In the genomic region with DNA sequence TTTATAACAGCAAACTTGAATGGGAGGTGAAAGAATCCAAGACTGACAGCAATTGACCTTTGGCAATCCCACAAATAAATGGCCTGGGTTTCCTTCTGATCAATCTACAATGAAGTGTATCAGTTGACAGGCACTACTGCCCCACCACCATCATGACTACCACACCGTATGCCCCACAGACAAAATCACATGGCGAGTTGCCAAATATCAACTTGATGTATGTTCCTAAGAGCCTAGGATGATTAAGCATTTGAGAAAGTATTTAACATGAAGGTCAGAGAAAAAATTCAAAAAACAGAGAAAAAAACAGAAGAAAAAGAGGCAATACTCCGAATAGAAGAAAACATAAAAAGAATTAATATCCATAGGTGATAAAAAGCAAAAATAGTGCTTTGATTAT, we compare ENCODE assay signal across 24 cellular contexts.
"Had no signal": no experiment of that assay in that cellular context is flagged by ENCODE, and none has a peak within 500 bp of the region (broad histone marks: within the 10 kb centered on the region; RNA-seq: fewer than 3 reads in every experiment).

No MANE protein-coding gene starts in this region.

- H3K4me3 ChIP-seq: ascending aorta, body of pancreas, cardiac muscle cell, Peyer's patch, SJSA1 had no signal

- H3K27ac ChIP-seq: ascending aorta, body of pancreas, cardiac muscle cell, Peyer's patch, SJSA1 had no signal

- H3K36me3 ChIP-seq: ascending aorta, cardiac muscle cell, Peyer's patch, SJSA1 had no signal

- DNase-seq: activated B cell treated with CpG ODN at 0.5 μM for 24 hours; activated CD4-positive, alpha-beta T cell treated with anti-CD3 and anti-CD28 coated beads for 1 hour; activated CD4-positive, alpha-beta T cell treated with anti-CD3 and anti-CD28 coated beads, Interleukin-2, amount 10 ng/mL, durations not matched to agents 24 days and 14 days; activated CD4-positive, alpha-beta T cell treated with anti-CD3 and anti-CD28 coated beads, Interleukin-2, amount 50 U/mL, for 48 hours; activated CD8-positive, alpha-beta memory T cell treated with anti-CD3 and anti-CD28 coated beads for 24 hours; activated effector memory CD4-positive, alpha-beta T cell treated with anti-CD3 and anti-CD28 coated beads, Interleukin-2, amount 50 U/mL, for 16 hours; activated naive CD4-positive, alpha-beta T cell treated with Interleukin-2 at 50 U/mL for 16 hours; activated naive CD8-positive, alpha-beta T cell treated with anti-CD3 and anti-CD28 coated beads, Interleukin-2, amount 50 U/mL, for 24 hours; activated T-cell treated with anti-CD3 and anti-CD28 coated beads, Interleukin-2, amount 50 U/mL, for 4 hours; amniotic stem cell; body of pancreas; KG1; NCI-H1092; NCI-H1436; NCI-H1694 treated with DMSO at 0.1 percent for 48 hours; NCI-H2029 treated with DMSO at 0.1 percent for 48 hours; Peyer's patch; SHP77; T-helper 17 cell; T-helper 9 cell had no signal

- H3K27me3 ChIP-seq: ascending aorta, body of pancreas, cardiac muscle cell, Peyer's patch, SJSA1 had no signal

- H3K9me3 ChIP-seq: ascending aorta, body of pancreas, Peyer's patch, SJSA1 had no signal

- H3K4me1 ChIP-seq: ascending aorta, body of pancreas, Peyer's patch had no signal

- ATAC-seq: activated naive CD4-positive, alpha-beta T cell treated with anti-CD3 and anti-CD28 coated beads, Interleukin-2, amount 50 U/mL, for 72 hours; activated naive CD8-positive, alpha-beta T cell treated with anti-CD3 and anti-CD28 coated beads, Interleukin-2, amount 50 U/mL, for 24 hours; activated T-cell treated with anti-CD3 and anti-CD28 coated beads, Interleukin-2, amount 50 U/mL, for 4 hours; body of pancreas; T-helper 17 cell had no signal
